28 cellular contexts compared by ENCODE assay signal in the genomic region with DNA sequence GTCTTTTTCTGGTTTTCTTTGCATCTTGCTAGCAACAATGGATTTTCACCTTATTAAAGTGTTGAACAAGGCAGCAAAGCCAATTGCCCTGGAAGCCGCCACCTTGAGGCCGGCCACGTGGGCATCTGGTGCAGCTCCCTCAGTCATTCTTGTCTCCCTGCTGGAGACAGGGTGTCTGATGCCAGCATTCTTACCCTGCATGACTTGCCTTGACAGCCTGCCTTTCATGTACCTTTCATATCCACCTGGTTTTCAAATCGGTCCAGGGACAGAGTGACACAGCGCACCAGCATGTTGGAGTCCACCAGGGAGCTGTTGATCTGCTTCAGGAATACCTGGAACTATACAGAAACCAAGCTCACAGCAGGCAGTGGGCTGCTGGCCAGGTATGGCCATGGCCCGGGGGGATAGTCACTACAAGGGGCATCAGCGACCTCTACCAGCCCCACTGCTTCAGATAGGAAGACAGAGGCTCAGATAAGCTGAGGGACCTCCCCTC. TPM values are rescaled to one million over a fixed set of nuclear protein-coding genes. Genes with fewer than 3 reads are reported as not detected.
DNase-seq lines count a peak whose midpoint lies in the region; ATAC-seq, FAIRE-seq and TF ChIP-seq lines count a peak whose summit lies in the region.
"Had no signal": no experiment of that assay in that cellular context is flagged by ENCODE, and none has a peak within 500 bp of the region (broad histone marks: within the 10 kb centered on the region; RNA-seq: fewer than 3 reads in every experiment).

No MANE protein-coding gene starts in this region.

- TSS peak; percentile 18 for BruUV-seq in HepG2 (replicated peaks; lab: Mats Ljungman, UMichigan)

- no peak for TF ChIP-seq RAD21 in HepG2 (CRISPR knock-in tag; IDR thresholded peaks at IDR 0.05)

- H3K4me3 ChIP-seq in HepG2 (replicated peaks in 1 of 3; ENCODE audit: insufficient read depth in 1 of 3, low read depth in 2 of 3, low read length in 3 of 3), result no peak overlapping the region
- no peak overlapping the region for H3K4me3 ChIP-seq in tibial artery
- H3K4me3 ChIP-seq: heart left ventricle, lung, tibial nerve had no signal

- TF ChIP-seq CTCF in HepG2 (CRISPR knock-in tag; IDR thresholded peaks at IDR 0.05) (no peak), tibial artery (IDR thresholded peaks at IDR 0.05) (no peak)

- no peaks in the 10 kb centered on the region; the same call in 1 of the 2 replicates for H4K20me1 ChIP-seq in HepG2 (ENCODE audit: insufficient read depth, low read length)

- no peak overlapping the region for H3K9ac ChIP-seq in HepG2 (ENCODE audit: insufficient read depth, low read depth, low read length)

- no peaks in the 10 kb centered on the region for H3K79me2 ChIP-seq in HepG2 (ENCODE audit: insufficient read depth, low read length)

- H3K27ac ChIP-seq in cingulate gyrus (ENCODE audit: low read depth, low read length) (peak overlapping the region; percentile 13), HepG2 (ENCODE audit: extremely low read length, insufficient read depth, low read length) (no peak overlapping the region), tibial artery (no peak overlapping the region)
- H3K27ac ChIP-seq: brain microvascular endothelial cell, epithelial cell of prostate, neutrophil, tibial nerve had no signal

- intact Hi-C loops in HepG2 (cut with micrococcal nuclease; ENCODE audit: unreplicated experiment) (no loop called here), tibial artery (cut with DNase I; ENCODE audit: low total_unique reads) (no loop called here)

- H3K4me2 ChIP-seq in HepG2 (ENCODE audit: low read depth, low read length), result no peak overlapping the region

- CTCF ChIA-PET in HepG2 (lab: Yijun Ruan, JAX; ENCODE audit: low intra/inter-chr PET ratio, low total read pairs), result no interaction called here

- H2AFZ ChIP-seq in HepG2 (ENCODE audit: low read length), result no peak overlapping the region

- no peak for FAIRE-seq in HepG2 (lab: Jason Lieb, UNC)
- FAIRE-seq: A204.1, GM19239, TTC549 had no signal

- no peak for ATAC-seq in HepG2
- ATAC-seq in HG03108 (IDR thresholded peaks at IDR 0.05; ENCODE audit: unreplicated experiment), result no peak
- ATAC-seq: activated CD8-positive, alpha-beta memory T cell treated with anti-CD3 and anti-CD28 coated beads, Interleukin-2, amount 10 ng/mL, durations not matched to agents 7 days and 5 days; activated T-helper 17 cell treated with anti-CD3 and anti-CD28 coated beads, Interleukin-2, amount 50 U/mL, for 72 hours had no signal

- TF ChIP-seq POLR2A in HepG2 (IDR thresholded peaks at IDR 0.05; ENCODE audit: insufficient read depth in 1 of 2, low read depth in 2 of 2, low read length in 2 of 2), result no peak

- no peaks in the 10 kb centered on the region for H3K27me3 ChIP-seq in HepG2 (ENCODE audit: control insufficient read depth in 1 of 2, insufficient read depth in 2 of 2, low read length in 2 of 2)
- no peaks in the 10 kb centered on the region for H3K27me3 ChIP-seq in tibial artery
- H3K27me3 ChIP-seq: brain microvascular endothelial cell, heart left ventricle, neutrophil, tibial nerve had no signal

- TF ChIP-seq EP300 in HepG2 (IDR thresholded peaks at IDR 0.05; ENCODE audit: low read depth in 2 of 2, low read length in 2 of 2) (no peak), HepG2 (CRISPR knock-in tag; IDR thresholded peaks at IDR 0.05; ENCODE audit: borderline replicate concordance) (no peak)

- POLR2A ChIA-PET in HepG2 (lab: Yijun Ruan, JAX), result no interaction called here

- peaks cover 88 to 99% of the 10 kb centered on the region in 2 experiments for H3K36me3 ChIP-seq in HepG2 (replicated peaks in 1 of 2; ENCODE audit: control insufficient read depth in 1 of 2, insufficient read depth in 2 of 2, low read length in 2 of 2)
- H3K36me3 ChIP-seq in tibial artery, result peaks cover 84 to 100% (median 100%) of the 10 kb centered on the region in 3 donors

- WGBS in HepG2 (ENCODE audit: low lambda C conversion rate), result 95% methylated on average over 7 of the region's 7 CpGs

- H3K4me1 ChIP-seq in HepG2 (ENCODE audit: insufficient read depth, low read length), result peaks cover 11% of the 10 kb centered on the region
- peaks cover 0 to 5% (median 0%) of the 10 kb centered on the region in 4 donors for H3K4me1 ChIP-seq in tibial artery
- H3K4me1 ChIP-seq: tibial nerve had no signal

- H3K9me3 ChIP-seq in HepG2 (ENCODE audit: low read length), result no peaks in the 10 kb centered on the region
- H3K9me3 ChIP-seq in tibial artery, result no peaks in the 10 kb centered on the region
- H3K9me3 ChIP-seq: heart left ventricle, neutrophil, tibial nerve had no signal

- peak; percentile 48 for DNase-seq in activated effector memory CD4-positive, alpha-beta T cell treated with anti-CD3 and anti-CD28 coated beads, Interleukin-2, amount 50 U/mL, for 16 hours
- no peak for DNase-seq in activated effector memory CD4-positive, alpha-beta T cell treated with Interleukin-2 at 50 U/mL for 16 hours
- no peak for DNase-seq in HepG2 (ENCODE audit: low spot score)
- DNase-seq in tibial artery, result peak; percentile 14 to 42
- DNase-seq in hypothalamus (lab: John Stamatoyannopoulos, UW), result no peak
- DNase-seq in activated CD8-positive, alpha-beta memory T cell treated with anti-CD3 and anti-CD28 coated beads, Interleukin-2, amount 50 U/mL, for 4 hours, result no peak
- DNase-seq: activated CD4-positive, alpha-beta T cell treated with anti-CD3 and anti-CD28 coated beads, Interleukin-2, amount 10 ng/mL, durations not matched to agents 7 days and 5 days; activated CD8-positive, alpha-beta memory T cell treated with anti-CD3 and anti-CD28 coated beads, Interleukin-2, amount 10 ng/mL, durations not matched to agents 7 days and 5 days; brain microvascular endothelial cell; COR-L47; DMS79 treated with DMSO at 0.1 percent for 48 hours; HFFc6; Karpas-422; NCI-H187; SHP77; stimulated activated CD4-positive, alpha-beta T cell treated with anti-CD3 and anti-CD28 coated beads, Interleukin-12 subunit alpha, Interleukin-12 subunit beta, amount 100 ng/mL, for 4 hours had no signal

- in situ Hi-C loops in HepG2 (cut with HindIII; ENCODE audit: extremely low pct_ligation_motif_present, low pct_unique_long_range_greater_than_20kb), result no loop called here

TF ChIP-seq in HepG2, 621 proteins besides CTCF, POLR2A, EP300 and RAD21:
- TF ChIP-seq GABPA (IDR thresholded peaks at IDR 0.05; ENCODE audit: low read depth, low read length), result peak; percentile 2; the same call in 1 of the 2 replicates
- no peak for TF ChIP-seq GABPA (CRISPR knock-in tag; IDR thresholded peaks at IDR 0.05; ENCODE audit: low read depth)
- no peak for TF ChIP-seq NFKBIZ (CRISPR knock-in tag; IDR thresholded peaks at IDR 0.05)
TF ChIP-seq in HepG2: peak in this region for 1.

RNA-seq across cellular contexts. Expression of a gene that starts 49.8 kb away (rescaled TPM):
- total RNA-seq in HepG2 (2016; rRNA removed; fragmentation: Illumina TruSeq; extraction: Trizol), result 0.18 and 0.20 TPM in 2 replicates
- total RNA-seq in HepG2 (2016; cell fraction: cytosol; rRNA removed; fragmentation: Illumina TruSeq; extraction: Trizol; ENCODE audit: low read depth), result 0.20 TPM in 1 of 2 replicates, not detected in the other
- total RNA-seq in HepG2 (2016; cell fraction: insoluble cytoplasmic fraction; rRNA removed; fragmentation: Illumina TruSeq; extraction: Trizol), result 0.19 TPM in 1 of 2 replicates, not detected in the other
- total RNA-seq in HepG2 (2016; cell fraction: membrane; rRNA removed; fragmentation: Illumina TruSeq; extraction: Trizol), result 0.14 and 0.25 TPM in 2 replicates
- total RNA-seq in HepG2 (2016; cell fraction: nucleus; rRNA removed; fragmentation: Illumina TruSeq; extraction: Trizol), result 0.50 and 0.93 TPM in 2 replicates
- 0.05 and 0.17 TPM in 2 replicates for polyA plus RNA-seq in HepG2 (2011; rRNA removed)
- 0.03 and 0.04 TPM in 2 replicates for polyA plus RNA-seq in HepG2 (2011; cell fraction: cytosol; rRNA removed)
- polyA plus RNA-seq in HepG2 (2011; cell fraction: nucleus; rRNA removed), result 0.80 and 0.90 TPM in 2 replicates
- polyA plus RNA-seq in HepG2 (2012), result 0.51 and 0.55 TPM in 2 replicates
- 0.02 and 0.24 TPM in 2 replicates for polyA plus RNA-seq in HepG2 (2016; cell fraction: cytosol; fragmentation: Illumina TruSeq; extraction: Trizol; ENCODE audit: low read depth)
- 0.23 and 0.37 TPM in 2 replicates for polyA plus RNA-seq in HepG2 (2016; cell fraction: insoluble cytoplasmic fraction; fragmentation: Illumina TruSeq; extraction: Trizol; ENCODE audit: low read depth)
- polyA plus RNA-seq in HepG2 (2016; cell fraction: membrane; fragmentation: Illumina TruSeq; extraction: Trizol; ENCODE audit: low read depth), result 0.21 and 0.32 TPM in 2 replicates
- 0.96 and 2.1 TPM in 2 replicates for polyA plus RNA-seq in HepG2 (2016; cell fraction: nucleus; fragmentation: Illumina TruSeq; extraction: Trizol; ENCODE audit: insufficient read depth, low read depth)
- 0.09 TPM in 1 of 2 replicates, not detected in the other for polyA minus RNA-seq in HepG2 (2011; rRNA and poly(A)+ RNA removed; ENCODE audit: low replicate concordance)
- polyA minus RNA-seq in HepG2 (2011; cell fraction: cytosol; rRNA and poly(A)+ RNA removed), result not detected in 2 replicates
- polyA minus RNA-seq in HepG2 (2011; cell fraction: nucleus; rRNA and poly(A)+ RNA removed), result 0.13 and 0.50 TPM in 2 replicates
- total RNA-seq: dermis microvascular lymphatic vessel endothelial cell had no signal

RNA-seq across cellular contexts. Expression of a gene that starts 49.9 kb away (rescaled TPM):
- 102 and 107 TPM in 2 replicates for total RNA-seq in HepG2 (2016; rRNA removed; fragmentation: Illumina TruSeq; extraction: Trizol)
- 24.0 and 24.9 TPM in 2 replicates for total RNA-seq in HepG2 (2016; cell fraction: cytosol; rRNA removed; fragmentation: Illumina TruSeq; extraction: Trizol; ENCODE audit: low read depth)
- 101 and 108 TPM in 2 replicates for total RNA-seq in HepG2 (2016; cell fraction: insoluble cytoplasmic fraction; rRNA removed; fragmentation: Illumina TruSeq; extraction: Trizol)
- total RNA-seq in HepG2 (2016; cell fraction: membrane; rRNA removed; fragmentation: Illumina TruSeq; extraction: Trizol), result 34.7 and 36.9 TPM in 2 replicates
- total RNA-seq in HepG2 (2016; cell fraction: nucleus; rRNA removed; fragmentation: Illumina TruSeq; extraction: Trizol), result 65.3 and 66.8 TPM in 2 replicates
- polyA plus RNA-seq in HepG2 (2011; rRNA removed), result 74.1 and 80.1 TPM in 2 replicates
- 61.4 and 72.0 TPM in 2 replicates for polyA plus RNA-seq in HepG2 (2011; cell fraction: cytosol; rRNA removed)
- 134 and 148 TPM in 2 replicates for polyA plus RNA-seq in HepG2 (2011; cell fraction: nucleus; rRNA removed)
- polyA plus RNA-seq in HepG2 (2012), result 34.1 and 41.6 TPM in 2 replicates
- polyA plus RNA-seq in HepG2 (2016; cell fraction: cytosol; fragmentation: Illumina TruSeq; extraction: Trizol; ENCODE audit: low read depth), result 19.2 and 19.4 TPM in 2 replicates
- polyA plus RNA-seq in HepG2 (2016; cell fraction: insoluble cytoplasmic fraction; fragmentation: Illumina TruSeq; extraction: Trizol; ENCODE audit: low read depth), result 102 and 104 TPM in 2 replicates
- polyA plus RNA-seq in HepG2 (2016; cell fraction: membrane; fragmentation: Illumina TruSeq; extraction: Trizol; ENCODE audit: low read depth), result 24.4 and 27.0 TPM in 2 replicates
- 106 and 116 TPM in 2 replicates for polyA plus RNA-seq in HepG2 (2016; cell fraction: nucleus; fragmentation: Illumina TruSeq; extraction: Trizol; ENCODE audit: insufficient read depth, low read depth)
- 86.0 and 125 TPM in 2 replicates for polyA minus RNA-seq in HepG2 (2011; rRNA and poly(A)+ RNA removed; ENCODE audit: low replicate concordance)
- polyA minus RNA-seq in HepG2 (2011; cell fraction: cytosol; rRNA and poly(A)+ RNA removed), result 23.0 and 28.1 TPM in 2 replicates
- 65.4 and 67.3 TPM in 2 replicates for polyA minus RNA-seq in HepG2 (2011; cell fraction: nucleus; rRNA and poly(A)+ RNA removed)

Comparison
In these comparisons a context has a peak if more than half of its experiments do, and no peak if none do; other contexts are left out.
1. DNase-seq: peak in activated effector memory CD4-positive, alpha-beta T cell treated with anti-CD3 and anti-CD28 coated beads, Interleukin-2, amount 50 U/mL, for 16 hours (single experiment) and tibial artery (2 of 2); none in activated effector memory CD4-positive, alpha-beta T cell treated with Interleukin-2 at 50 U/mL for 16 hours (single experiment), HepG2 (single experiment), hypothalamus (0 of 51) and activated CD8-positive, alpha-beta memory T cell treated with anti-CD3 and anti-CD28 coated beads, Interleukin-2, amount 50 U/mL, for 4 hours (single experiment).